Comparison of ENCODE assay signal across 33 cellular contexts in genomic region chr4:38422850-38423249, GRCh38.
"Had no signal": no experiment of that assay in that cellular context is flagged by ENCODE, and none has a peak within 500 bp of the region (broad histone marks: within the 10 kb centered on the region; RNA-seq: fewer than 3 reads in every experiment).

No MANE protein-coding gene starts in this region.

- DNase-seq: activated CD4-positive, alpha-beta memory T cell treated with anti-CD3 and anti-CD28 coated beads, Interleukin-2, amount 10 ng/mL, durations not matched to agents 7 days and 5 days; activated CD4-positive, alpha-beta T cell treated with anti-CD3 and anti-CD28 coated beads for 1 hour; activated CD4-positive, alpha-beta T cell treated with anti-CD3 and anti-CD28 coated beads for 4 hours; activated CD4-positive, alpha-beta T cell treated with anti-CD3 and anti-CD28 coated beads, Interleukin-2, amount 10 ng/mL, durations not matched to agents 7 days and 5 days; activated CD4-positive, alpha-beta T cell treated with anti-CD3 and anti-CD28 coated beads, Interleukin-2, amount 50 U/mL, for 4 hours; activated CD8-positive, alpha-beta memory T cell treated with anti-CD3 and anti-CD28 coated beads, Interleukin-2, amount 50 U/mL, for 48 hours; activated gamma-delta T cell; activated naive CD4-positive, alpha-beta T cell; activated naive CD4-positive, alpha-beta T cell treated with anti-CD3 and anti-CD28 coated beads, Interleukin-2, amount 10 ng/mL, durations not matched to agents 7 days and 5 days; activated naive CD8-positive, alpha-beta T cell treated with anti-CD3 and anti-CD28 coated beads, Interleukin-2, amount 10 ng/mL, durations not matched to agents 7 days and 5 days; activated T-cell treated with anti-CD3 and anti-CD28 coated beads for 4 hours; activated T-cell treated with anti-CD3 and anti-CD28 coated beads, Interleukin-2, amount 50 U/mL, for 24 hours; activated T-cell treated with anti-CD3 and anti-CD28 coated beads, Interleukin-2, amount 50 U/mL, for 72 hours; amniotic stem cell; anterior cingulate cortex; brain microvascular endothelial cell; cortex of kidney; dermis blood vessel endothelial cell; effector CD4-positive, alpha-beta T cell; foreskin fibroblast; head of caudate nucleus; T-helper 1 cell; T-helper 17 cell had no signal

- H3K36me3 ChIP-seq: brain microvascular endothelial cell had no signal

- H3K27me3 Mint-ChIP-seq: activated CD4-positive, alpha-beta T cell treated with anti-CD3 and anti-CD28 coated beads, Interleukin-2, amount 10 ng/mL, durations not matched to agents 7 days and 5 days; activated naive CD4-positive, alpha-beta T cell treated with anti-CD3 and anti-CD28 coated beads, Interleukin-2, amount 10 ng/mL, durations not matched to agents 7 days and 5 days; activated naive CD8-positive, alpha-beta T cell treated with anti-CD3 and anti-CD28 coated beads, Interleukin-2, amount 10 ng/mL, durations not matched to agents 7 days and 5 days; activated T-cell treated with anti-CD3 and anti-CD28 coated beads, Interleukin-2, amount 50 U/mL, for 24 hours; T-helper 17 cell had no signal

- FAIRE-seq: astrocyte, bronchial epithelial cell, colon, endometrium, endothelial cell of umbilical vein, frontal cortex had no signal

- H3K4me3 Mint-ChIP-seq: activated CD4-positive, alpha-beta memory T cell treated with anti-CD3 and anti-CD28 coated beads, Interleukin-2, amount 10 ng/mL, durations not matched to agents 7 days and 5 days; activated CD4-positive, alpha-beta T cell treated with anti-CD3 and anti-CD28 coated beads, Interleukin-2, amount 10 ng/mL, durations not matched to agents 7 days and 5 days; activated naive CD4-positive, alpha-beta T cell treated with anti-CD3 and anti-CD28 coated beads, Interleukin-2, amount 10 ng/mL, durations not matched to agents 7 days and 5 days; activated naive CD8-positive, alpha-beta T cell treated with anti-CD3 and anti-CD28 coated beads, Interleukin-2, amount 10 ng/mL, durations not matched to agents 7 days and 5 days; activated T-cell treated with anti-CD3 and anti-CD28 coated beads, Interleukin-2, amount 50 U/mL, for 24 hours; activated T-cell treated with anti-CD3 and anti-CD28 coated beads, Interleukin-2, amount 50 U/mL, for 72 hours; T-helper 17 cell; T-helper 2 cell treated with Interferon-gamma antibody and Interleukin-4, amounts not matched to agents 5 μg/mL and 100 μg/mL, for 36 hours; WTC11 had no signal

- H3K4me1 Mint-ChIP-seq: activated CD4-positive, alpha-beta memory T cell treated with anti-CD3 and anti-CD28 coated beads, Interleukin-2, amount 10 ng/mL, durations not matched to agents 7 days and 5 days; activated CD4-positive, alpha-beta T cell treated with anti-CD3 and anti-CD28 coated beads, Interleukin-2, amount 10 ng/mL, durations not matched to agents 7 days and 5 days; activated naive CD4-positive, alpha-beta T cell treated with anti-CD3 and anti-CD28 coated beads, Interleukin-2, amount 10 ng/mL, durations not matched to agents 7 days and 5 days; activated naive CD8-positive, alpha-beta T cell treated with anti-CD3 and anti-CD28 coated beads, Interleukin-2, amount 10 ng/mL, durations not matched to agents 7 days and 5 days had no signal

- H3K36me3 Mint-ChIP-seq: activated naive CD4-positive, alpha-beta T cell treated with anti-CD3 and anti-CD28 coated beads, Interleukin-2, amount 10 ng/mL, durations not matched to agents 7 days and 5 days had no signal

- H3K27ac Mint-ChIP-seq: activated CD4-positive, alpha-beta memory T cell treated with anti-CD3 and anti-CD28 coated beads, Interleukin-2, amount 10 ng/mL, durations not matched to agents 7 days and 5 days; activated CD4-positive, alpha-beta T cell treated with anti-CD3 and anti-CD28 coated beads, Interleukin-2, amount 10 ng/mL, durations not matched to agents 7 days and 5 days; activated naive CD4-positive, alpha-beta T cell treated with anti-CD3 and anti-CD28 coated beads, Interleukin-2, amount 10 ng/mL, durations not matched to agents 7 days and 5 days; activated naive CD4-positive, alpha-beta T cell treated with anti-CD3 and anti-CD28 coated beads, Interleukin-2, amount 50 U/mL, for 72 hours; activated naive CD8-positive, alpha-beta T cell treated with anti-CD3 and anti-CD28 coated beads, Interleukin-2, amount 10 ng/mL, durations not matched to agents 7 days and 5 days; activated T-cell treated with anti-CD3 and anti-CD28 coated beads, Interleukin-2, amount 50 U/mL, for 24 hours; activated T-cell treated with anti-CD3 and anti-CD28 coated beads, Interleukin-2, amount 50 U/mL, for 72 hours; T-helper 17 cell; T-helper 2 cell treated with Interferon-gamma antibody and Interleukin-4, amounts not matched to agents 5 μg/mL and 100 μg/mL, for 36 hours had no signal

- H3K27ac ChIP-seq: brain microvascular endothelial cell, epithelial cell of prostate had no signal

- ATAC-seq: activated naive CD4-positive, alpha-beta T cell treated with anti-CD3 and anti-CD28 coated beads, Interleukin-2, amount 50 U/mL, for 72 hours; activated T-cell treated with anti-CD3 and anti-CD28 coated beads, Interleukin-2, amount 50 U/mL, for 72 hours; T-helper 17 cell; WTC11 had no signal

- H3K27me3 ChIP-seq: brain microvascular endothelial cell had no signal
